In the genomic region with DNA sequence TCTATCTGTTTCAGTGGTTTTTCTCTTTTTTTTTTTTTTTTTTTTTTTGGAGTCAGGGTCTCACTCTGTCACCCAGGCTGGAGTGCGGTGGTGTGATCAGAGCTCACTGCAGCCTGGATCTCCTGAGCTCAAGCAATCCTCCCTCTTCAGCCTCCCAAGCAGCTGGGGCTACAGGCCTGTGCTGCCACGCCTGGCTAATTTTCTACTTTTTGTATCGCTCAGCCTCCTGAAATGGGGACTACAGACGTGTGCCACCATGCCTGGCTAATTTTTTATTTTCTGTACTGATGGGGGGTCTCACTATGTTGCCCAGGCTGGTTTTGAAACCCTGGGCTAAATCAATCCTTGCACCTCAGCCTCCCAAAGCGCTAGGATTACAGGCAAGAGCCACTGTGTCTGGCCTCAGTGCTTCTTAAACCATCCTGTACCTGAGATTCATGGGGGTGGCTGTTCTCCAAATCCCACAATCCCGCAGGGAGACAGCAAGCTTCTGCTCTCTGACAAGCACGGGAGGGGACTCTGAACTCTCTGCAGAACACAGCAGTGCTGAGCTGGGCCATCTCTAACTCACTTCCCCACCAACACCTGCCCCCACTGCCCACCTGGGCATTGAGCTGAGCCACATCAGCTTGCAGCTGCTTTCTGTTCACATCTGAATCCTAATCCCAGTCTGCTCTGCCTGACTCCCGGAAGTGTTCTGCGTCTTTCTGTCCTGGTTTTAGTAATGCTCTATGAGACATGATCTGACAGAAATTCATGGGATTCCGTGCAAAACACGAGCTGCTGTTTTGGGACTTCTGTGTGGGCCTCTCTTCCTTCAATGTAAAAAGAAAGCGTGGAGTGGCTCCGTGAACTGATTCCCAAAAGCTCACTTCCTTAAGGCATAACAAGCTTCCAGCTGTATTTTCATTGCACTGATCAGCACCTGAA, we compare ENCODE assay signal across 9 cellular contexts.
DNase-seq lines count a peak whose midpoint lies in the region; ATAC-seq and TF ChIP-seq lines count a peak whose summit lies in the region.
"Had no signal": no experiment of that assay in that cellular context is flagged by ENCODE, and none has a peak within 500 bp of the region (broad histone marks: within the 10 kb centered on the region; RNA-seq: fewer than 3 reads in every experiment).

No MANE protein-coding gene starts in this region.

- DNase-seq in NAMALWA (ENCODE audit: low spot score) (peak; percentile 38), head of caudate nucleus (peak in 36 of 42 donors; percentile 6 to 81 (median 40)), neuronal stem cell (ENCODE audit: low spot score) (no peak), esophagus muscularis mucosa (ENCODE audit: extremely low spot score) (no peak), sigmoid colon (no peak)
- DNase-seq in activated T-cell treated with anti-CD3 and anti-CD28 coated beads, Interleukin-2, amount 50 U/mL, for 1 hour = no peak
- DNase-seq in CD4-positive, alpha-beta T cell = no peak
- DNase-seq: NCI-H510A had no signal

- no peak for TF ChIP-seq POLR2A in esophagus muscularis mucosa (IDR thresholded peaks at IDR 0.05; ENCODE audit: low read depth)
- TF ChIP-seq POLR2A in sigmoid colon (IDR thresholded peaks at IDR 0.05) = no peak

- H3K27me3 ChIP-seq in DOHH2 (ENCODE audit: control insufficient read depth, low read length) (no peaks in the 10 kb centered on the region), neuronal stem cell (ENCODE audit: control insufficient read depth in 3 of 3, insufficient read depth in 3 of 3, low read depth in 1 of 3, low read length in 3 of 3) (no peaks in the 10 kb centered on the region), esophagus muscularis mucosa (no peaks in the 10 kb centered on the region), sigmoid colon (no peaks in the 10 kb centered on the region)
- H3K27me3 ChIP-seq in CD4-positive, alpha-beta T cell (ENCODE audit: control insufficient read depth, insufficient read depth, low read length) = no peaks in the 10 kb centered on the region

- no peaks in the 10 kb centered on the region for H3K9me2 ChIP-seq in DOHH2 (replicated peaks; ENCODE audit: control insufficient read depth, low read length)

- no peak overlapping the region for H3K4ac ChIP-seq in neuronal stem cell (ENCODE audit: low read length)

- no peak overlapping the region for H3K4me3 Mint-ChIP-seq in CD4-positive, alpha-beta T cell

- intact Hi-C loops in head of caudate nucleus (cut with DNase I) (loop anchor here (5.0 kb wide), 1 partner anchor 57 kb away; no protein-coding TSS in a partner anchor), esophagus muscularis mucosa (cut with DNase I) (loop anchor here (2.0 to 5.0 kb wide), 3 partner anchors 59 to 587 kb away; no protein-coding TSS in a partner anchor), sigmoid colon (cut with DNase I) (loop anchor here (1.0 to 5.0 kb wide), 4 partner anchors 59 to 587 kb away; no protein-coding TSS in a partner anchor)
- intact Hi-C loops in CD4-positive, alpha-beta T cell (cut with DNase I, micrococcal nuclease) = no loop called here

- H3K4me1 ChIP-seq in DOHH2 (ENCODE audit: control insufficient read depth, low read length) = peaks cover 52% of the 10 kb centered on the region
- peaks cover 4 to 9% of the 10 kb centered on the region in 2 donors for H3K4me1 ChIP-seq in neuronal stem cell (ENCODE audit: control insufficient read depth in 2 of 2, insufficient read depth in 1 of 2, low read depth in 1 of 2, low read length in 2 of 2)
- H3K4me1 ChIP-seq in esophagus muscularis mucosa = peaks cover 11 to 23% (median 12%) of the 10 kb centered on the region in 4 donors
- peaks cover 0 to 25% (median 10%) of the 10 kb centered on the region in 4 donors for H3K4me1 ChIP-seq in sigmoid colon

- no peaks in the 10 kb centered on the region; the same call in 1 of the 2 replicates for H3F3A ChIP-seq in DOHH2 (ENCODE audit: control insufficient read depth, insufficient read depth)

- no peaks in the 10 kb centered on the region for H3K4me1 Mint-ChIP-seq in CD4-positive, alpha-beta T cell (ENCODE audit: low read depth)

- no peak overlapping the region for H3K27ac Mint-ChIP-seq in CD4-positive, alpha-beta T cell

- no peak overlapping the region for H2BK15ac ChIP-seq in neuronal stem cell (ENCODE audit: low read length)

- H3K36me3 ChIP-seq in DOHH2 (ENCODE audit: control insufficient read depth, low read length) (no peaks in the 10 kb centered on the region), neuronal stem cell (replicated peaks in 1 of 2; ENCODE audit: control insufficient read depth in 2 of 2, insufficient read depth in 2 of 2, low read length in 2 of 2) (peaks cover 0 to 2% of the 10 kb centered on the region in 2 donors), esophagus muscularis mucosa (peaks cover 0 to 4% (median 0%) of the 10 kb centered on the region in 4 donors), sigmoid colon (no peaks in the 10 kb centered on the region)

- H3K79me2 ChIP-seq in DOHH2 (ENCODE audit: control insufficient read depth, low read length) = no peaks in the 10 kb centered on the region

- no peaks in the 10 kb centered on the region for H3K27me3 Mint-ChIP-seq in CD4-positive, alpha-beta T cell

- H3K18ac ChIP-seq in neuronal stem cell (ENCODE audit: low read length) = no peak overlapping the region

- WGBS in neuronal stem cell (ENCODE audit: extremely low coverage in 2 of 2, insufficient read length in 2 of 2, insufficient replicate concordance in 1 of 2), 2 donors = no CpG with 5 or more reads among the region's 13 CpGs
- WGBS in esophagus muscularis mucosa = 90% methylated on average over 13 of the region's 13 CpGs
- 86 to 88% methylated on average over 13 of the region's 13 CpGs for WGBS in sigmoid colon, 2 donors

- peak overlapping the region; percentile 72 for H3K4me2 ChIP-seq in DOHH2 (ENCODE audit: low read length)
- H3K4me2 ChIP-seq in neuronal stem cell (ENCODE audit: insufficient read depth, low read length, poor library complexity, severe bottlenecking) = no peak overlapping the region

- H3K36me3 Mint-ChIP-seq in CD4-positive, alpha-beta T cell (ENCODE audit: low read depth) = no peaks in the 10 kb centered on the region

- no peak overlapping the region for H3K23ac ChIP-seq in neuronal stem cell (ENCODE audit: low read depth, low read length, poor library complexity)

- CTCF ChIA-PET in CD4-positive, alpha-beta T cell (lab: Charles Lee) = no interaction called here

- H2BK120ac ChIP-seq in neuronal stem cell (ENCODE audit: low read depth, low read length) = no peak overlapping the region

- H3K79me1 ChIP-seq in neuronal stem cell (ENCODE audit: low read depth, low read length) = no peaks in the 10 kb centered on the region

- peak overlapping the region; percentile 57 for H3K27ac ChIP-seq in DOHH2 (ENCODE audit: low read depth, low read length)
- H3K27ac ChIP-seq in neuronal stem cell (replicated peaks; ENCODE audit: low read length) = no peak overlapping the region
- no peak overlapping the region for H3K27ac ChIP-seq in esophagus muscularis mucosa (replicated peaks in 1 of 4)
- no peak overlapping the region for H3K27ac ChIP-seq in CD4-positive, alpha-beta T cell (ENCODE audit: low read depth, low read length)
- H3K27ac ChIP-seq in sigmoid colon = no peak overlapping the region

- H3K9me3 ChIP-seq in DOHH2 (ENCODE audit: control insufficient read depth, insufficient read depth, low read length) (peaks cover 8% of the 10 kb centered on the region), neuronal stem cell (replicated peaks in 1 of 2; ENCODE audit: control insufficient read depth in 2 of 2, insufficient read depth in 1 of 2, low read depth in 1 of 2, low read length in 2 of 2) (peaks cover 2 to 12% of the 10 kb centered on the region in 2 donors), esophagus muscularis mucosa (peaks cover 0 to 7% (median 2%) of the 10 kb centered on the region in 4 donors), sigmoid colon (peaks cover 0 to 3% (median 2%) of the 10 kb centered on the region in 4 donors)
- H3K9me3 ChIP-seq in CD4-positive, alpha-beta T cell (ENCODE audit: control insufficient read depth, low read length) = no peaks in the 10 kb centered on the region

- H4K91ac ChIP-seq in neuronal stem cell (ENCODE audit: low read depth, low read length, poor library complexity) = no peak overlapping the region

- H4K20me1 ChIP-seq in DOHH2 (ENCODE audit: control insufficient read depth, insufficient read depth, low read depth, low read length) = no peaks in the 10 kb centered on the region

- H2AFZ ChIP-seq in neuronal stem cell (ENCODE audit: low read length) = no peak overlapping the region

- no peak overlapping the region for H2BK5ac ChIP-seq in neuronal stem cell (ENCODE audit: low read length)

- ATAC-seq in CD4-positive, alpha-beta T cell (ENCODE audit: poor library complexity) = no peak

- no peaks in the 10 kb centered on the region for H3K9me3 Mint-ChIP-seq in CD4-positive, alpha-beta T cell

- H3K4me3 ChIP-seq in DOHH2 (ENCODE audit: low read length) (peak overlapping the region; percentile 43), neuronal stem cell (ENCODE audit: low read length in 2 of 2) (no peak overlapping the region), esophagus muscularis mucosa (no peak overlapping the region), sigmoid colon (no peak overlapping the region)

- no peak overlapping the region for H2AK5ac ChIP-seq in neuronal stem cell (ENCODE audit: low read depth, low read length)

- H3K9ac ChIP-seq in neuronal stem cell (ENCODE audit: low read depth, low read length, poor library complexity) = no peak overlapping the region

- H4K8ac ChIP-seq in neuronal stem cell (ENCODE audit: low read depth, low read length) = no peak overlapping the region

- no peak overlapping the region for H2BK12ac ChIP-seq in neuronal stem cell (ENCODE audit: low read length)

- no peak for TF ChIP-seq CTCF in DOHH2 (IDR thresholded peaks at IDR 0.05; ENCODE audit: low read depth, low read length, poor library complexity, severe bottlenecking)
- TF ChIP-seq CTCF in esophagus muscularis mucosa (IDR thresholded peaks at IDR 0.05) = no peak
- no peak for TF ChIP-seq CTCF in CD4-positive, alpha-beta T cell (IDR thresholded peaks at IDR 0.05)
- no peak for TF ChIP-seq CTCF in sigmoid colon (IDR thresholded peaks at IDR 0.05)

- POLR2A ChIA-PET in CD4-positive, alpha-beta T cell (lab: Charles Lee) = no interaction called here

- TF ChIP-seq EP300 in esophagus muscularis mucosa (IDR thresholded peaks at IDR 0.05) (no peak), sigmoid colon (IDR thresholded peaks at IDR 0.05) (no peak)

- peak overlapping the region; percentile 33 for H3K14ac ChIP-seq in neuronal stem cell (ENCODE audit: low read length)

Comparison
In these comparisons a context has a peak if more than half of its experiments do, and no peak if none do; other contexts are left out.
1. DNase-seq: peak in NAMALWA (single experiment) and head of caudate nucleus (36 of 42); none in neuronal stem cell (single experiment), esophagus muscularis mucosa (single experiment), activated T-cell treated with anti-CD3 and anti-CD28 coated beads, Interleukin-2, amount 50 U/mL, for 1 hour (single experiment), CD4-positive, alpha-beta T cell (0 of 10) and sigmoid colon (single experiment).
2. intact Hi-C loops: an anchor here in head of caudate nucleus (5.0 kb wide), esophagus muscularis mucosa (2.0 to 5.0 kb wide) and sigmoid colon (1.0 to 5.0 kb wide); none called in CD4-positive, alpha-beta T cell.